8 cellular contexts compared by ENCODE assay signal in genomic region chr17:38898812-38899348, GRCh38. TPM values are rescaled to one million over a fixed set of nuclear protein-coding genes. Genes with fewer than 3 reads are reported as not detected.
DNase-seq lines count a peak whose midpoint lies in the region; ATAC-seq and TF ChIP-seq lines count a peak whose summit lies in the region.

No MANE protein-coding gene starts in this region.

- DNase-seq in activated naive CD8-positive, alpha-beta T cell treated with anti-CD3 and anti-CD28 coated beads, Interleukin-2, amount 50 U/mL, for 24 hours = peak; percentile 92
- DNase-seq in natural killer cell treated with Interleukin-12 subunit alpha and Interleukin-12 subunit beta and Interleukin-15 and Interleukin-18, amount 100 ng/mL, for 72 hours (ENCODE audit: low spot score) = peak; percentile 94
- DNase-seq in NCI-H1436 (lab: John Stamatoyannopoulos, UW) (no peak), mesothelial cell of epicardium (ENCODE audit: low spot score in 2 of 2, unreplicated experiment in 2 of 2) (no peak)

- no peaks in the 10 kb centered on the region for H3K9me3 Mint-ChIP-seq in T-helper 1 cell treated with Interleukin-12 subunit alpha and Interleukin-12 subunit beta and Interleukin-4 antibody, amounts not matched to agents 30 μg/mL and 1 μg/mL, for 36 hours
- no peaks in the 10 kb centered on the region for H3K9me3 Mint-ChIP-seq in activated naive CD8-positive, alpha-beta T cell treated with anti-CD3 and anti-CD28 coated beads, Interleukin-2, amount 50 U/mL, for 24 hours
- H3K9me3 Mint-ChIP-seq in natural killer cell treated with Interleukin-12 subunit alpha and Interleukin-12 subunit beta and Interleukin-15 and Interleukin-18, amount 100 ng/mL, for 72 hours = no peaks in the 10 kb centered on the region
- no peaks in the 10 kb centered on the region for H3K9me3 Mint-ChIP-seq in mesothelial cell of epicardium

- H3K27ac Mint-ChIP-seq in T-helper 1 cell treated with Interleukin-12 subunit alpha and Interleukin-12 subunit beta and Interleukin-4 antibody, amounts not matched to agents 30 μg/mL and 1 μg/mL, for 36 hours = peak overlapping the region; percentile 90
- peak overlapping the region; percentile 94 for H3K27ac Mint-ChIP-seq in activated naive CD8-positive, alpha-beta T cell treated with anti-CD3 and anti-CD28 coated beads, Interleukin-2, amount 50 U/mL, for 24 hours
- H3K27ac Mint-ChIP-seq in natural killer cell treated with Interleukin-12 subunit alpha and Interleukin-12 subunit beta and Interleukin-15 and Interleukin-18, amount 100 ng/mL, for 72 hours = peak overlapping the region; percentile 91 to 98
- no peak overlapping the region for H3K27ac Mint-ChIP-seq in mesothelial cell of epicardium

- ATAC-seq in HG03060 (IDR thresholded peaks at IDR 0.05; ENCODE audit: low read depth, unreplicated experiment) = peak; percentile 47
- ATAC-seq in activated naive CD8-positive, alpha-beta T cell treated with anti-CD3 and anti-CD28 coated beads, Interleukin-2, amount 50 U/mL, for 24 hours = peak; percentile 90
- ATAC-seq in natural killer cell treated with Interleukin-12 subunit alpha and Interleukin-12 subunit beta and Interleukin-15 and Interleukin-18, amount 100 ng/mL, for 72 hours = peak; percentile 88 to 89

- peaks cover 41% of the 10 kb centered on the region for H3K4me1 ChIP-seq in thymus (ENCODE audit: control insufficient read depth, insufficient read depth, low read length)

- no peaks in the 10 kb centered on the region for H3K27me3 ChIP-seq in thymus (ENCODE audit: control insufficient read depth, insufficient read depth)

- 5% methylated on average over 11 of the region's 11 CpGs for WGBS in thymus

- peaks cover 64% of the 10 kb centered on the region for H3K36me3 Mint-ChIP-seq in T-helper 1 cell treated with Interleukin-12 subunit alpha and Interleukin-12 subunit beta and Interleukin-4 antibody, amounts not matched to agents 30 μg/mL and 1 μg/mL, for 36 hours (ENCODE audit: low read depth)
- peaks cover 30% of the 10 kb centered on the region for H3K36me3 Mint-ChIP-seq in activated naive CD8-positive, alpha-beta T cell treated with anti-CD3 and anti-CD28 coated beads, Interleukin-2, amount 50 U/mL, for 24 hours (ENCODE audit: low read depth)
- H3K36me3 Mint-ChIP-seq in natural killer cell treated with Interleukin-12 subunit alpha and Interleukin-12 subunit beta and Interleukin-15 and Interleukin-18, amount 100 ng/mL, for 72 hours = peaks cover 5% of the 10 kb centered on the region
- H3K36me3 Mint-ChIP-seq in mesothelial cell of epicardium = peaks cover 29% of the 10 kb centered on the region

- TF ChIP-seq POLR2A in GM18526 (IDR thresholded peaks at IDR 0.05; ENCODE audit: extremely low read depth, insufficient read length) = peak; percentile 35

- TF ChIP-seq CTCF in mesothelial cell of epicardium (IDR thresholded peaks at IDR 0.05; ENCODE audit: unreplicated experiment) = no peak

- peaks cover 50% of the 10 kb centered on the region for H3K4me1 Mint-ChIP-seq in T-helper 1 cell treated with Interleukin-12 subunit alpha and Interleukin-12 subunit beta and Interleukin-4 antibody, amounts not matched to agents 30 μg/mL and 1 μg/mL, for 36 hours (ENCODE audit: low read depth)
- peaks cover 82% of the 10 kb centered on the region for H3K4me1 Mint-ChIP-seq in activated naive CD8-positive, alpha-beta T cell treated with anti-CD3 and anti-CD28 coated beads, Interleukin-2, amount 50 U/mL, for 24 hours
- H3K4me1 Mint-ChIP-seq in natural killer cell treated with Interleukin-12 subunit alpha and Interleukin-12 subunit beta and Interleukin-15 and Interleukin-18, amount 100 ng/mL, for 72 hours (ENCODE audit: low read depth in 2 of 2) = peaks cover 57 to 59% of the 10 kb centered on the region in 2 donors
- peaks cover 8% of the 10 kb centered on the region for H3K4me1 Mint-ChIP-seq in mesothelial cell of epicardium

- peaks cover 46% of the 10 kb centered on the region for H3K36me3 ChIP-seq in thymus (ENCODE audit: control insufficient read depth, insufficient read depth)

- peak overlapping the region; percentile 96 for H3K27ac ChIP-seq in thymus (ENCODE audit: low read depth)

- H3K4me3 ChIP-seq in thymus (ENCODE audit: low read length) = peak overlapping the region; percentile 47

- H3K27me3 Mint-ChIP-seq in T-helper 1 cell treated with Interleukin-12 subunit alpha and Interleukin-12 subunit beta and Interleukin-4 antibody, amounts not matched to agents 30 μg/mL and 1 μg/mL, for 36 hours (ENCODE audit: low read depth) = no peaks in the 10 kb centered on the region
- H3K27me3 Mint-ChIP-seq in activated naive CD8-positive, alpha-beta T cell treated with anti-CD3 and anti-CD28 coated beads, Interleukin-2, amount 50 U/mL, for 24 hours = no peaks in the 10 kb centered on the region
- H3K27me3 Mint-ChIP-seq in natural killer cell treated with Interleukin-12 subunit alpha and Interleukin-12 subunit beta and Interleukin-15 and Interleukin-18, amount 100 ng/mL, for 72 hours = no peaks in the 10 kb centered on the region
- no peaks in the 10 kb centered on the region for H3K27me3 Mint-ChIP-seq in mesothelial cell of epicardium (ENCODE audit: low read depth)

- H3K9me3 ChIP-seq in thymus (ENCODE audit: control insufficient read depth) = no peaks in the 10 kb centered on the region

- H3K4me3 Mint-ChIP-seq in T-helper 1 cell treated with Interleukin-12 subunit alpha and Interleukin-12 subunit beta and Interleukin-4 antibody, amounts not matched to agents 30 μg/mL and 1 μg/mL, for 36 hours = peak overlapping the region; percentile 70
- peak overlapping the region; percentile 71 for H3K4me3 Mint-ChIP-seq in activated naive CD8-positive, alpha-beta T cell treated with anti-CD3 and anti-CD28 coated beads, Interleukin-2, amount 50 U/mL, for 24 hours
- peak overlapping the region; percentile 89 for H3K4me3 Mint-ChIP-seq in natural killer cell treated with Interleukin-12 subunit alpha and Interleukin-12 subunit beta and Interleukin-15 and Interleukin-18, amount 100 ng/mL, for 72 hours
- no peak overlapping the region for H3K4me3 Mint-ChIP-seq in mesothelial cell of epicardium

RNA-seq across cellular contexts. Expression of gene LASP1, which starts 29.0 kb away (rescaled TPM):
- 100 to 1,000 TPM; 214 to 390 TPM for total RNA-seq in natural killer cell treated with Interleukin-12 subunit alpha and Interleukin-12 subunit beta and Interleukin-15 and Interleukin-18, amount 100 ng/mL, for 72 hours
- polyA plus RNA-seq in thymus = 72.5 TPM
- 144 to 152 TPM (median 146 TPM) in 3 replicates for total RNA-seq in mesothelial cell of epicardium

RNA-seq across cellular contexts. Expression of gene RPL23, which starts 45.4 kb away (rescaled TPM):
- total RNA-seq in natural killer cell treated with Interleukin-12 subunit alpha and Interleukin-12 subunit beta and Interleukin-15 and Interleukin-18, amount 100 ng/mL, for 72 hours = 1,000 to 10,000 TPM; 1,120 to 1,259 TPM
- polyA plus RNA-seq in thymus = 4,550 TPM
- 1,597 to 1,708 TPM (median 1,659 TPM) in 3 replicates for total RNA-seq in mesothelial cell of epicardium

Comparison
In these comparisons a context has a peak if more than half of its experiments do, and no peak if none do; other contexts are left out.
1. DNase-seq: peak in activated naive CD8-positive, alpha-beta T cell treated with anti-CD3 and anti-CD28 coated beads, Interleukin-2, amount 50 U/mL, for 24 hours (single experiment) and natural killer cell treated with Interleukin-12 subunit alpha and Interleukin-12 subunit beta and Interleukin-15 and Interleukin-18, amount 100 ng/mL, for 72 hours (single experiment); none in NCI-H1436 (single experiment) and mesothelial cell of epicardium (0 of 2).
2. Peak in every context shown above with its lines, with median percentiles within 50 percentile points of each other: ATAC-seq.